In genomic region chr13:20287976-20288375, GRCh38 we compare ENCODE assay signal across 1 cellular context.
TF ChIP-seq lines count a peak whose summit lies in the region.

No MANE protein-coding gene starts in this region.

TF ChIP-seq in HepG2, 621 proteins besides CTCF, POLR2A, EP300 and RAD21 (continued from another document):
- TF ChIP-seq SMAD1 (CRISPR knock-in tag; IDR thresholded peaks at IDR 0.05; ENCODE audit: borderline replicate concordance, low read depth) (no peak), ZFY (CRISPR knock-in tag; IDR thresholded peaks at IDR 0.05) (no peak), SOX13 (IDR thresholded peaks at IDR 0.05) (no peak), SOX13 (CRISPR knock-in tag; conservative IDR thresholded peaks at IDR 0.05 in 1 of 2, IDR thresholded peaks at IDR 0.05 in 1 of 2) (peak in 1 of 2 experiments; percentile 43; a peak in 1 of 4 replicates), HHEX (CRISPR knock-in tag; IDR thresholded peaks at IDR 0.05) (peak; percentile 63), FOXA3 (CRISPR knock-in tag; IDR thresholded peaks at IDR 0.05) (peak; percentile 55; the same call in 1 of the 2 replicates), ARID5B (CRISPR knock-in tag; IDR thresholded peaks at IDR 0.05) (0 out of 2 replicates have a peak, but pooled peaks have one; percentile 34), KDM6A (CRISPR knock-in tag; IDR thresholded peaks at IDR 0.05; ENCODE audit: low read depth) (peak; percentile 19; the same call in 1 of the 2 replicates), ZNF609 (CRISPR knock-in tag; IDR thresholded peaks at IDR 0.05; ENCODE audit: borderline replicate concordance) (peak; percentile 19; the same call in 1 of the 2 replicates), TCF7 (IDR thresholded peaks at IDR 0.05; ENCODE audit: low read depth) (peak; percentile 59; the same call in 1 of the 2 replicates)
